ENCODE assay signal across 14 cellular contexts in the genomic region with DNA sequence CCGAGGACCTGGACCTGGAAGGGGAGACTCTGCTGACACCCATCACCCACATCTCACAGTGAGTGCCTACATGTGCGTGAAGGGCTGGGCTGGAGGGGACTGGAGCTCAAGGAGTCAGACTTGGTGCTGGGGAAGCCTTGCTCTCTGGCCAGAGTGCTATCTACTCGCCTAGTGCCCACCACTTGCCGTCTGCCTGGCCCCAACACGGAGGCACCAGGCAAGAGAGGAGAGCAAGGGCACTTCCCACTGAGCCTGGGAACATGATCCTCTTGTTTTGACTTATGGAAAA.
"Had no signal": no experiment of that assay in that cellular context is flagged by ENCODE, and none has a peak within 500 bp of the region (broad histone marks: within the 10 kb centered on the region; RNA-seq: fewer than 3 reads in every experiment).

No MANE protein-coding gene starts in this region.

- H3K4me3 ChIP-seq: left ventricle myocardium inferior, lung, tibial artery, upper lobe of right lung had no signal

- H3K4me1 Mint-ChIP-seq: immature natural killer cell had no signal

- H3K4me1 ChIP-seq: foreskin keratinocyte, tibial artery, upper lobe of right lung had no signal

- H3K4me3 Mint-ChIP-seq: immature natural killer cell, naive B cell, nephron had no signal

- H3K27me3 Mint-ChIP-seq: naive B cell had no signal

- H3K27ac ChIP-seq: foreskin keratinocyte, left ventricle myocardium inferior, tibial artery, upper lobe of right lung had no signal

- H3K36me3 ChIP-seq: tibial artery, upper lobe of right lung had no signal

- DNase-seq: dermis blood vessel endothelial cell; foreskin keratinocyte; immature natural killer cell; left cardiac atrium; left ventricle myocardium inferior; mesenchymal stem cell; naive B cell; small intestine; stimulated activated CD4-positive, alpha-beta T cell treated with anti-CD3 and anti-CD28 coated beads, Interleukin-2, amount 100 ng/mL, for 48 hours; stimulated activated naive CD4-positive, alpha-beta T cell treated with Interleukin-2 at 50 U/mL for 16 hours; tibial artery; upper lobe of right lung had no signal

- H3K27me3 ChIP-seq: tibial artery, upper lobe of right lung had no signal

- H3K27ac Mint-ChIP-seq: immature natural killer cell, naive B cell had no signal

- ATAC-seq: foreskin keratinocyte, left cardiac atrium, upper lobe of right lung had no signal
